ENCODE assay signal across 1 cellular context in genomic region chr9:7171461-7171860, GRCh38.
TF ChIP-seq lines count a peak whose summit lies in the region.

No MANE protein-coding gene starts in this region.

TF ChIP-seq in GM23338, 12 proteins besides CTCF, POLR2A, EP300 and RAD21 (continued from another document):
- TF ChIP-seq ZNF462 (CRISPR knock-in tag; IDR thresholded peaks at IDR 0.05) (no peak), EZH2 (IDR thresholded peaks at IDR 0.05; ENCODE audit: low read depth, unreplicated experiment) (no peak), STAT1 (IDR thresholded peaks at IDR 0.05; ENCODE audit: unreplicated experiment) (no peak), JUNB (IDR thresholded peaks at IDR 0.05; ENCODE audit: unreplicated experiment) (no peak), NANOG (IDR thresholded peaks at IDR 0.05; ENCODE audit: borderline replicate concordance) (no peak), EZH2phosphoT487 (IDR thresholded peaks at IDR 0.05; ENCODE audit: unreplicated experiment) (no peak), POLR2AphosphoS5 (IDR thresholded peaks at IDR 0.05; ENCODE audit: low read depth) (no peak), ZNF114 (CRISPR knock-in tag; IDR thresholded peaks at IDR 0.05) (no peak), CREB1 (CRISPR knock-in tag; IDR thresholded peaks at IDR 0.05; ENCODE audit: low read depth) (no peak)
- TF ChIP-seq, protein P1, sequence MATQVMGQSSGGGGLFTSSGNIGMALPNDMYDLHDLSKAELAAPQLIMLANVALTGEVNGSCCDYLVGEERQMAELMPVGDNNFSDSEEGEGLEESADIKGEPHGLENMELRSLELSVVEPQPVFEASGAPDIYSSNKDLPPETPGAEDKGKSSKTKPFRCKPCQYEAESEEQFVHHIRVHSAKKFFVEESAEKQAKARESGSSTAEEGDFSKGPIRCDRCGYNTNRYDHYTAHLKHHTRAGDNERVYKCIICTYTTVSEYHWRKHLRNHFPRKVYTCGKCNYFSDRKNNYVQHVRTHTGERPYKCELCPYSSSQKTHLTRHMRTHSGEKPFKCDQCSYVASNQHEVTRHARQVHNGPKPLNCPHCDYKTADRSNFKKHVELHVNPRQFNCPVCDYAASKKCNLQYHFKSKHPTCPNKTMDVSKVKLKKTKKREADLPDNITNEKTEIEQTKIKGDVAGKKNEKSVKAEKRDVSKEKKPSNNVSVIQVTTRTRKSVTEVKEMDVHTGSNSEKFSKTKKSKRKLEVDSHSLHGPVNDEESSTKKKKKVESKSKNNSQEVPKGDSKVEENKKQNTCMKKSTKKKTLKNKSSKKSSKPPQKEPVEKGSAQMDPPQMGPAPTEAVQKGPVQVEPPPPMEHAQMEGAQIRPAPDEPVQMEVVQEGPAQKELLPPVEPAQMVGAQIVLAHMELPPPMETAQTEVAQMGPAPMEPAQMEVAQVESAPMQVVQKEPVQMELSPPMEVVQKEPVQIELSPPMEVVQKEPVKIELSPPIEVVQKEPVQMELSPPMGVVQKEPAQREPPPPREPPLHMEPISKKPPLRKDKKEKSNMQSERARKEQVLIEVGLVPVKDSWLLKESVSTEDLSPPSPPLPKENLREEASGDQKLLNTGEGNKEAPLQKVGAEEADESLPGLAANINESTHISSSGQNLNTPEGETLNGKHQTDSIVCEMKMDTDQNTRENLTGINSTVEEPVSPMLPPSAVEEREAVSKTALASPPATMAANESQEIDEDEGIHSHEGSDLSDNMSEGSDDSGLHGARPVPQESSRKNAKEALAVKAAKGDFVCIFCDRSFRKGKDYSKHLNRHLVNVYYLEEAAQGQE (IDR thresholded peaks at IDR 0.05; ENCODE audit: unreplicated experiment): no peak
- TF ChIP-seq, protein P2, sequence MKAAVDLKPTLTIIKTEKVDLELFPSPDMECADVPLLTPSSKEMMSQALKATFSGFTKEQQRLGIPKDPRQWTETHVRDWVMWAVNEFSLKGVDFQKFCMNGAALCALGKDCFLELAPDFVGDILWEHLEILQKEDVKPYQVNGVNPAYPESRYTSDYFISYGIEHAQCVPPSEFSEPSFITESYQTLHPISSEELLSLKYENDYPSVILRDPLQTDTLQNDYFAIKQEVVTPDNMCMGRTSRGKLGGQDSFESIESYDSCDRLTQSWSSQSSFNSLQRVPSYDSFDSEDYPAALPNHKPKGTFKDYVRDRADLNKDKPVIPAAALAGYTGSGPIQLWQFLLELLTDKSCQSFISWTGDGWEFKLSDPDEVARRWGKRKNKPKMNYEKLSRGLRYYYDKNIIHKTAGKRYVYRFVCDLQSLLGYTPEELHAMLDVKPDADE (IDR thresholded peaks at IDR 0.05): no peak
